ENCODE assay signal across 8 cellular contexts in the genomic region with DNA sequence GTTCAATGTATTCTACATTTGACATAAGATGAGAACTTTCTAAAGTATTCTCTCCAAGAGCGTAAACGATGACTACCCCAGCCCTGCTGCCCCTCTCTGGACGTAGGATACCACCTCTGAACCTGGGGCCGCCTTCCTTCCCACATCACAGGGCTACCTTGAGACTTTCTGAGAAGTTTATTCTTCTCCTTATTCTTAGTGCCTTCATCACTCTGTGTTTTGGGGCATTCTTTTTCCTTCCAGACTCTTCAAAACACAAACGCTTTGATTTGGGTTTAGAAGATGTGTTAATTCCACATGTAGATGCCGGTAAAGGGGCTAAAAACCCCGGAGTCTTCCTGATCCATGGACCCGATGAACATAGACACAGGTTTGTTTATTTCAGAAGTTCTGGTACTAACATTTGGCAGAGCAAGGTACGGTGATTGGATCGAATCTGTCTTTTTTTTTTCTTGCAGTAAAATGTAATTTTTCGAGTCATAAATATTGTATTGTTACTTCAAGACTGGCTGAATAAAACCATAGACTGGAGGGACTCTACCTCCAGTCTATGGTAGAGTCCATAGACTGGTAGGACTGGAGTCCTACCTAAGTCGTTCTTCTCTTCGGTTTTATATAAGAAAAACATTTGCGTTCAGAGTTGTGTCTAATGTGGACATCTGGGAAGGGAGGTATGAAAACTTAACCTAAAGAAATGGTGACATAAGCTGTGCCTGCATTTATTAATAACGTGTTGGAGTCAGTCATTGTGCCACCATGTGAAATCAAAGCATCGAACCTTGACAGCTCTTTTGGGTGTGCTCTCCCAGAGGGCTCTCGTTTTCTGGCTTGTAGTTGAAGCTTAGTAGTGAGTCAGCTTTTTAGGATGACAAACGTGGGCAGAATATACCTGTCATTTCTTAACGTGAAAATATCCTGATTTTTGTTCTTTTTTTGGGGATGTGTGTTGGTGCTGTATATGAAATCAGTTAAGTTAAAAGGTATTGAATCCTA. TPM values are rescaled to one million over a fixed set of nuclear protein-coding genes. Genes with fewer than 3 reads are reported as not detected.
A peak's percentile ranks its signal among the peaks of the same experiment; 100 is the strongest.
DNase-seq lines count a peak whose midpoint lies in the region; ATAC-seq and TF ChIP-seq lines count a peak whose summit lies in the region.

No MANE protein-coding gene starts in this region.

- peaks cover 4 to 60% (median 21%) of the 10 kb centered on the region in 3 donors for H3K4me1 ChIP-seq in gastroesophageal sphincter

- peak overlapping the region; percentile 96 for H3K27ac ChIP-seq in VCaP
- H3K27ac ChIP-seq in gastroesophageal sphincter = peak overlapping the region in 3 of 4 donors; percentile 92 to 99 (median 98)

- no peaks in the 10 kb centered on the region for H3K36me3 ChIP-seq in gastroesophageal sphincter

- no peaks in the 10 kb centered on the region for H3K27me3 ChIP-seq in gastroesophageal sphincter

- no peak for TF ChIP-seq CTCF in VCaP (conservative IDR thresholded peaks at IDR 0.05)
- TF ChIP-seq CTCF in gastroesophageal sphincter (IDR thresholded peaks at IDR 0.05) = no peak

- peak; percentile 36 for DNase-seq in activated CD4-positive, alpha-beta T cell treated with anti-CD3 and anti-CD28 coated beads for 48 hours
- DNase-seq in activated CD4-positive, alpha-beta T cell treated with anti-CD3 and anti-CD28 coated beads, Interleukin-2, amount 50 U/mL, for 1 hour = no peak
- DNase-seq in retina (peak; percentile 40), NCI-H2196 treated with DMSO at 0.1 percent for 48 hours (lab: John Stamatoyannopoulos, UW; ENCODE audit: unreplicated experiment) (no peak)

- TF ChIP-seq EP300 in gastroesophageal sphincter (IDR thresholded peaks at IDR 0.05) = no peak

- peak overlapping the region; percentile 81 to 94 for H3K4me3 ChIP-seq in gastroesophageal sphincter

- TF ChIP-seq POLR2A in gastroesophageal sphincter (IDR thresholded peaks at IDR 0.05) = no peak

- H3K9me3 ChIP-seq in gastroesophageal sphincter = no peaks in the 10 kb centered on the region

- peak; percentile 20 for ATAC-seq in HG03354 (IDR thresholded peaks at IDR 0.05; ENCODE audit: poor library complexity, severe bottlenecking, unreplicated experiment)
- no peak for ATAC-seq in gastroesophageal sphincter
- no peak for ATAC-seq in HG03280 (IDR thresholded peaks at IDR 0.05; ENCODE audit: unreplicated experiment)

- WGBS in gastroesophageal sphincter (ENCODE audit: low coverage in 1 of 2), 2 donors = 0 to 1% methylated on average over 19 of the region's 19 CpGs

RNA-seq across cellular contexts. Expression of gene MAN1A2, which starts 1.2 kb away (rescaled TPM):
- total RNA-seq in gastroesophageal sphincter = 10 to 100 TPM; 42.5 to 62.4 (median 52.3) TPM

Comparison
In these comparisons a context has a peak if more than half of its experiments do, and no peak if none do; other contexts are left out.
1. DNase-seq: peak in activated CD4-positive, alpha-beta T cell treated with anti-CD3 and anti-CD28 coated beads for 48 hours (single experiment) and retina (single experiment); none in activated CD4-positive, alpha-beta T cell treated with anti-CD3 and anti-CD28 coated beads, Interleukin-2, amount 50 U/mL, for 1 hour (single experiment) and NCI-H2196 treated with DMSO at 0.1 percent for 48 hours (single experiment).